ENCODE assay signal across 24 cellular contexts in the genomic region with DNA sequence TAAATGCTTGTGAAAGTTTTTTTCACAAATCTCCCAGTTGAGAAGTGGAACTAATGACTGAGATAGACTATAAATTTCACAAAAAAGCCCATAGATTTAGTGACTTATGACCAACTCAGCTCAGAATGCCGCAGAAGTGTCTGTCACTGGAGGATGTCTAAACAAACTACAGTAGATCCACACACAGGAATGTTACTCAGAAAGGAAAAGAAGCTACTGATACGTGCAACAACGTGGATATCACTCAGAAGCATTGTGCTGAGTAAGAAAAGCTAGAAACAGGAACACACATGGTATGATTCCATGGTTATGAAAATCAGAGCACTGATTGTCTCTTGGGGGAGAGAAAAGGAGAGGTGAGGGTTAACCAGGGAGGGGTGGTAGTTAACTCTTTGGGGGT.
DNase-seq lines count a peak whose midpoint lies in the region; ATAC-seq lines count a peak whose summit lies in the region.
"Had no signal": no experiment of that assay in that cellular context is flagged by ENCODE, and none has a peak within 500 bp of the region (broad histone marks: within the 10 kb centered on the region; RNA-seq: fewer than 3 reads in every experiment).

No MANE protein-coding gene starts in this region.

- peaks cover 25% of the 10 kb centered on the region for H3K36me3 ChIP-seq in CD8-positive, alpha-beta memory T cell (ENCODE audit: insufficient read depth, low read length)

- no peaks in the 10 kb centered on the region for H3K27me3 ChIP-seq in CD8-positive, alpha-beta memory T cell (ENCODE audit: insufficient read depth, low read length, poor library complexity, severe bottlenecking)

- DNase-seq in activated CD4-positive, alpha-beta T cell treated with anti-CD3 and anti-CD28 coated beads for 36 hours: no peak
- DNase-seq in activated CD4-positive, alpha-beta T cell treated with anti-CD3 and anti-CD28 coated beads for 1 hour: no peak
- no peak for DNase-seq in CD8-positive, alpha-beta memory T cell
- DNase-seq in naive thymus-derived CD8-positive, alpha-beta T cell: no peak
- DNase-seq in dermis blood vessel endothelial cell (no peak), Right ventricle myocardium superior (no peak)
- DNase-seq: 8988T; activated CD4-positive, alpha-beta T cell treated with anti-CD3 and anti-CD28 coated beads for 48 hours; activated gamma-delta T cell; Calu3; DND-41; glutamatergic neuron; NCI-H1436; NCI-H510A; NK-92 treated with Interleukin-12 subunit alpha and Interleukin-12 subunit beta, amount 100 ng/mL, for 24 hours; PC-9; psoas muscle; SHP77 treated with DMSO at 0.1 percent for 48 hours; stimulated activated CD4-positive, alpha-beta T cell treated with anti-CD3 and anti-CD28 coated beads, Interleukin-15, amount 100 ng/mL, for 24 hours had no signal

- peaks cover 55% of the 10 kb centered on the region for H3K4me1 Mint-ChIP-seq in activated CD4-positive, alpha-beta T cell treated with anti-CD3 and anti-CD28 coated beads for 36 hours
- H3K4me1 Mint-ChIP-seq in CD8-positive, alpha-beta memory T cell: peaks cover 42 to 71% (median 68%) of the 10 kb centered on the region in 3 donors
- peaks cover 64% of the 10 kb centered on the region for H3K4me1 Mint-ChIP-seq in activated naive CD8-positive, alpha-beta T cell (ENCODE audit: low read depth)
- H3K4me1 Mint-ChIP-seq in naive thymus-derived CD8-positive, alpha-beta T cell: peaks cover 28 to 57% (median 51%) of the 10 kb centered on the region in 4 donors

- H3K27ac Mint-ChIP-seq in activated CD4-positive, alpha-beta T cell treated with anti-CD3 and anti-CD28 coated beads for 36 hours: peak overlapping the region; percentile 75
- H3K27ac Mint-ChIP-seq in CD8-positive, alpha-beta memory T cell: peak overlapping the region in 5 of 8 donors; percentile 1 to 47 (median 19)
- peak overlapping the region; percentile 55 for H3K27ac Mint-ChIP-seq in activated naive CD8-positive, alpha-beta T cell
- H3K27ac Mint-ChIP-seq in naive thymus-derived CD8-positive, alpha-beta T cell: peak overlapping the region in 9 of 10 donors; percentile 21 to 79 (median 42)
- H3K27ac Mint-ChIP-seq: type B pancreatic cell had no signal

- H3K36me3 Mint-ChIP-seq in activated CD4-positive, alpha-beta T cell treated with anti-CD3 and anti-CD28 coated beads for 36 hours (ENCODE audit: low read depth): peaks cover 72% of the 10 kb centered on the region
- H3K36me3 Mint-ChIP-seq in CD8-positive, alpha-beta memory T cell: peaks cover 11 to 88% (median 35%) of the 10 kb centered on the region in 3 donors
- H3K36me3 Mint-ChIP-seq in activated naive CD8-positive, alpha-beta T cell: peaks cover 34% of the 10 kb centered on the region
- peaks cover 19 to 95% (median 29%) of the 10 kb centered on the region in 3 donors for H3K36me3 Mint-ChIP-seq in naive thymus-derived CD8-positive, alpha-beta T cell
- H3K36me3 Mint-ChIP-seq: type B pancreatic cell had no signal

- no peak overlapping the region for H3K4me3 Mint-ChIP-seq in activated CD4-positive, alpha-beta T cell treated with anti-CD3 and anti-CD28 coated beads for 36 hours
- H3K4me3 Mint-ChIP-seq in CD8-positive, alpha-beta memory T cell: peak overlapping the region in 1 of 7 donors; percentile 41
- no peak overlapping the region for H3K4me3 Mint-ChIP-seq in activated naive CD8-positive, alpha-beta T cell
- H3K4me3 Mint-ChIP-seq in naive thymus-derived CD8-positive, alpha-beta T cell: no peak overlapping the region
- H3K4me3 Mint-ChIP-seq: type B pancreatic cell had no signal

- POLR2A ChIA-PET in activated CD4-positive, alpha-beta T cell treated with anti-CD3 and anti-CD28 coated beads for 36 hours (lab: Charles Lee): no interaction called here
- POLR2A ChIA-PET in CD8-positive, alpha-beta memory T cell (lab: Charles Lee): no interaction called here
- POLR2A ChIA-PET in naive thymus-derived CD8-positive, alpha-beta T cell (lab: Charles Lee): no interaction called here

- no peaks in the 10 kb centered on the region for H3K9me3 Mint-ChIP-seq in activated CD4-positive, alpha-beta T cell treated with anti-CD3 and anti-CD28 coated beads for 36 hours (ENCODE audit: low read depth)
- no peaks in the 10 kb centered on the region for H3K9me3 Mint-ChIP-seq in CD8-positive, alpha-beta memory T cell
- no peaks in the 10 kb centered on the region for H3K9me3 Mint-ChIP-seq in activated naive CD8-positive, alpha-beta T cell (ENCODE audit: low read depth)
- H3K9me3 Mint-ChIP-seq in naive thymus-derived CD8-positive, alpha-beta T cell: no peaks in the 10 kb centered on the region
- H3K9me3 Mint-ChIP-seq: type B pancreatic cell had no signal

- intact Hi-C loops in activated CD4-positive, alpha-beta T cell treated with anti-CD3 and anti-CD28 coated beads for 36 hours (cut with DNase I, micrococcal nuclease): no loop called here
- intact Hi-C loops in Right ventricle myocardium superior (cut with DNase I): no loop called here

- CTCF ChIA-PET in activated CD4-positive, alpha-beta T cell treated with anti-CD3 and anti-CD28 coated beads for 36 hours (lab: Charles Lee): interaction anchor here (0.8 kb wide), 1 partner anchor 10 kb away, joined by 3 read pairs; no protein-coding TSS in a partner anchor
- CTCF ChIA-PET in CD8-positive, alpha-beta memory T cell (lab: Charles Lee): no interaction called here

- H3K27me3 Mint-ChIP-seq in activated CD4-positive, alpha-beta T cell treated with anti-CD3 and anti-CD28 coated beads for 36 hours: no peaks in the 10 kb centered on the region
- no peaks in the 10 kb centered on the region for H3K27me3 Mint-ChIP-seq in CD8-positive, alpha-beta memory T cell
- H3K27me3 Mint-ChIP-seq in activated naive CD8-positive, alpha-beta T cell: no peaks in the 10 kb centered on the region
- H3K27me3 Mint-ChIP-seq in naive thymus-derived CD8-positive, alpha-beta T cell: no peaks in the 10 kb centered on the region

- no peak overlapping the region for H3K4me3 ChIP-seq in CD8-positive, alpha-beta memory T cell (ENCODE audit: low read length)
- H3K4me3 ChIP-seq: lung, PC-9, psoas muscle had no signal

- peaks cover 12% of the 10 kb centered on the region for H3K4me1 ChIP-seq in CD8-positive, alpha-beta memory T cell (ENCODE audit: insufficient read depth, low read length)
- H3K4me1 ChIP-seq: psoas muscle had no signal

- no peak for ATAC-seq in activated CD4-positive, alpha-beta T cell treated with anti-CD3 and anti-CD28 coated beads for 36 hours
- ATAC-seq in naive thymus-derived CD8-positive, alpha-beta T cell: no peak
- no peak for ATAC-seq in Right ventricle myocardium superior (ENCODE audit: poor library complexity)
- ATAC-seq in HG03159 (IDR thresholded peaks at IDR 0.05; ENCODE audit: unreplicated experiment): no peak
- ATAC-seq: psoas muscle had no signal

- no peaks in the 10 kb centered on the region for H3K9me3 ChIP-seq in CD8-positive, alpha-beta memory T cell (ENCODE audit: low read length)
- H3K9me3 ChIP-seq: psoas muscle had no signal

- no peak overlapping the region for H3K27ac ChIP-seq in CD8-positive, alpha-beta memory T cell (ENCODE audit: low read depth, low read length)
- H3K27ac ChIP-seq: KMS-11, PC-9, psoas muscle had no signal

Comparison
In these comparisons a context has a peak if more than half of its experiments do, and no peak if none do; other contexts are left out.
1. H3K27ac Mint-ChIP-seq: peak in every context shown above with its lines; median percentile 75 in activated CD4-positive, alpha-beta T cell treated with anti-CD3 and anti-CD28 coated beads for 36 hours; 55 in activated naive CD8-positive, alpha-beta T cell; 42 in naive thymus-derived CD8-positive, alpha-beta T cell; 19 in CD8-positive, alpha-beta memory T cell.